1 cellular context compared by ENCODE assay signal in genomic region chr2:225047507-225047906, GRCh38. TPM values are rescaled to one million over a fixed set of nuclear protein-coding genes. Genes with fewer than 3 reads are reported as not detected.
"Had no signal": no experiment of that assay in that cellular context is flagged by ENCODE, and none has a peak within 500 bp of the region (broad histone marks: within the 10 kb centered on the region; RNA-seq: fewer than 3 reads in every experiment).

No MANE protein-coding gene starts in this region.

RNA-seq across cellular contexts. Expression of gene DOCK10, which starts 5.2 kb away (rescaled TPM):
- total RNA-seq: HT-29 had no signal
